In genomic region chr12:49109631-49110172, GRCh38 we compare ENCODE assay signal across 8 cellular contexts. TPM values are rescaled to one million over a fixed set of nuclear protein-coding genes. Genes with fewer than 3 reads are reported as not detected.
DNase-seq lines count a peak whose midpoint lies in the region; ATAC-seq and TF ChIP-seq lines count a peak whose summit lies in the region.

No MANE protein-coding gene starts in this region.

- H3K9me3 ChIP-seq in mucosa of rectum (ENCODE audit: control insufficient read depth in 2 of 2, low read length in 2 of 2) = no peaks in the 10 kb centered on the region

- peak overlapping the region; percentile 53 to 79 for H3K9ac ChIP-seq in mucosa of rectum (ENCODE audit: low read depth in 1 of 2, low read length in 2 of 2)

- peak overlapping the region; percentile 94 for H3K27ac Mint-ChIP-seq in chondrocyte (ENCODE audit: unreplicated experiment)

- H3K4me3 Mint-ChIP-seq in chondrocyte (ENCODE audit: unreplicated experiment) = peak overlapping the region; percentile 97

- DNase-seq in Jurkat, Clone E6-1 (ENCODE audit: low read depth, low spot score) = no peak
- DNase-seq in chondrocyte (ENCODE audit: low spot score) (no peak), LoVo (ENCODE audit: low spot score) (no peak)

- H3K27me3 Mint-ChIP-seq in chondrocyte (ENCODE audit: low read depth) = no peaks in the 10 kb centered on the region

- H3K4me3 ChIP-seq in Jurkat, Clone E6-1 (ENCODE audit: low read length) = peak overlapping the region; percentile 88
- H3K4me3 ChIP-seq in mucosa of rectum (ENCODE audit: low read length in 2 of 2) = peak overlapping the region; percentile 90 to 97

- peaks cover 2% of the 10 kb centered on the region for H3K36me3 Mint-ChIP-seq in chondrocyte (ENCODE audit: low read depth)

- peaks cover 13 to 14% of the 10 kb centered on the region in 2 donors for H3K36me3 ChIP-seq in mucosa of rectum (ENCODE audit: control insufficient read depth in 2 of 2, insufficient read depth in 2 of 2, low read length in 2 of 2)

- H3K4me1 Mint-ChIP-seq in chondrocyte (ENCODE audit: low read depth) = peaks cover 26% of the 10 kb centered on the region

- ATAC-seq in GM18867 (IDR thresholded peaks at IDR 0.05; ENCODE audit: unreplicated experiment) = no peak
- no peak for ATAC-seq in GM18858 (IDR thresholded peaks at IDR 0.05; ENCODE audit: unreplicated experiment)
- ATAC-seq in HG02763 (IDR thresholded peaks at IDR 0.05; ENCODE audit: unreplicated experiment) = no peak

- TF ChIP-seq CTCF in 22Rv1 (IDR thresholded peaks at IDR 0.05) (no peak), chondrocyte (IDR thresholded peaks at IDR 0.05) (no peak)

- no peaks in the 10 kb centered on the region for H3K9me3 Mint-ChIP-seq in chondrocyte (ENCODE audit: low read depth)

- peaks cover 15 to 18% of the 10 kb centered on the region in 2 donors for H3K4me1 ChIP-seq in mucosa of rectum (ENCODE audit: control insufficient read depth in 2 of 2, insufficient read depth in 2 of 2, low read length in 2 of 2)

- H3K27ac ChIP-seq in 22Rv1 (peak overlapping the region; percentile 55; the same call in 1 of the 2 replicates), mucosa of rectum (ENCODE audit: low read depth in 2 of 2, low read length in 2 of 2) (peak overlapping the region; percentile 69 to 97)

- H3K27me3 ChIP-seq in mucosa of rectum (ENCODE audit: control insufficient read depth in 2 of 2, insufficient read depth in 2 of 2, low read length in 2 of 2) = no peaks in the 10 kb centered on the region

RNA-seq across cellular contexts. Expression of gene LMBR1L, which starts 0.9 kb away (rescaled TPM):
- 71.3 TPM for polyA plus RNA-seq in Jurkat, Clone E6-1 (2012; ENCODE audit: insufficient read depth, insufficient read length)
- 37.0 to 47.3 TPM (median 46.9 TPM) in 3 replicates for total RNA-seq in chondrocyte

RNA-seq across cellular contexts. Expression of gene DHH, which starts 15.1 kb away (rescaled TPM):
- polyA plus RNA-seq in Jurkat, Clone E6-1 (2012; ENCODE audit: insufficient read depth, insufficient read length) = not detected
- total RNA-seq in chondrocyte = 0.07 TPM in 1 of 3 replicates, not detected in the others

RNA-seq across cellular contexts. Expression of gene TUBA1B, which starts 21.5 kb away (rescaled TPM):
- 3,315 TPM for polyA plus RNA-seq in Jurkat, Clone E6-1 (2012; ENCODE audit: insufficient read depth, insufficient read length)
- 544 to 857 TPM (median 551 TPM) in 3 replicates for total RNA-seq in chondrocyte

RNA-seq across cellular contexts. Expression of gene RHEBL1, which starts 39.9 kb away (rescaled TPM):
- 12.9 TPM for polyA plus RNA-seq in Jurkat, Clone E6-1 (2012; ENCODE audit: insufficient read depth, insufficient read length)
- total RNA-seq in chondrocyte = 0.64 to 0.95 TPM in 2 of 3 replicates, not detected in the other

RNA-seq across cellular contexts. Expression of gene KMT2D, which starts 49.1 kb away (rescaled TPM):
- 60.8 TPM for polyA plus RNA-seq in Jurkat, Clone E6-1 (2012; ENCODE audit: insufficient read depth, insufficient read length)
- total RNA-seq in chondrocyte = 65.4 to 73.8 TPM (median 70.7 TPM) in 3 replicates
